8 cellular contexts compared by ENCODE assay signal in the genomic region with DNA sequence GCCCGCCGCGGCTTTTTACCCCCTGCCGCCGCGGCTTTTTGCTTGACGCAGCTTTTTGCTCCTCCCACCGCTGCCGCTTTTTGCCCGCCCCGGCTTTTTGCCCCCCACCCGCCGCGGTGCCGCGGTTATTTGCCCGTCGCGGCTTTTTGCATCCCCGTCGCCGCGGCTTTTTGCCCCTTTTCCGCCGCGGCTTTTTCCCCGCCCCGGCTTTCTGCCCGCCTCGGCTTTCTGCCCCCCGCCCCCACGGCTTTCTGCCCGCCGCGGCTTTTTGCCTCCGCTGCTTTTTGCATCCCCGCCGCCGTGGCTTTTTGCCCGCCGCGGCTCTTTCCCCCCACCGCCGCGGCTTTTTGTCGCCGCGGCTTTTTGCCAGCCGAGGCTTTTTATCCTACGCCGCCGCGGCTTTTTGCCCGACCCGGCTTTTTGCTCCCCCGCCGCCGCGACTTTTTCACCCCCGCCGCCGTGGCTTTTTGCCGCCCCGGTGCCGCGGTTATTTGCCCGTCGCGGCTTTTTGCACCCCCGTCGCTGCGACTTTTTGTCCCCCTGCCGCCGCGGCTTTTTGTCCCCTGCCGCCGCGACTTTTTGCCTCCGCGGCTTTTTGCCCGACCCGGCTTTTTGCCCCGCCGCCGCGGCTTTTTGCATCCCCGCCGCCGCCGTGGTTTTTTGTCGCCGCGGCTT.
DNase-seq lines count a peak whose midpoint lies in the region; TF ChIP-seq lines count a peak whose summit lies in the region.
"Not testable (repeated sequence)": the region's sequence is repeated elsewhere in the genome, so short reads cannot be mapped to it uniquely, and the experiment has no call there.

No MANE protein-coding gene starts in this region.

- not testable (repeated sequence) for H3K79me2 ChIP-seq in OCI-LY7 (ENCODE audit: insufficient read depth, low read depth, low read length)

- not testable (repeated sequence) for H3K9me3 Mint-ChIP-seq in Calu3 (ENCODE audit: low read depth, unreplicated experiment)

- not testable (repeated sequence) for BruUV-seq in Calu3 (replicated peaks; lab: Mats Ljungman, UMichigan); OCI-LY7 (replicated peaks; lab: Mats Ljungman, UMichigan)

- DNase-seq in Calu3 = peak; percentile 11
- peak; percentile 38 for DNase-seq in OCI-LY7 (ENCODE audit: low spot score)
- DNase-seq in activated CD8-positive, alpha-beta memory T cell treated with anti-CD3 and anti-CD28 coated beads, Interleukin-2, amount 50 U/mL, for 48 hours = peak; percentile 56
- DNase-seq in brain microvascular endothelial cell = not testable (repeated sequence)
- DNase-seq in glomerular visceral epithelial cell (ENCODE audit: extremely low spot score) = peak; percentile 38
- DNase-seq in mesenteric fat pad (ENCODE audit: low spot score) = peak; percentile 76
- DNase-seq in ureter (ENCODE audit: low spot score) = peak; percentile 44

- H3K4me2 ChIP-seq in OCI-LY7 (ENCODE audit: low read length) = peak overlapping the region; percentile 51
- peak overlapping the region; percentile 47 for H3K4me2 ChIP-seq in skeletal muscle satellite cell (ENCODE audit: low read length)

- H3K36me3 Mint-ChIP-seq in Calu3 (ENCODE audit: insufficient read depth, unreplicated experiment) = not testable (repeated sequence)

- H3K4me3 ChIP-seq in OCI-LY7 (ENCODE audit: low read depth, low read length, poor library complexity, severe bottlenecking) (peak overlapping the region; percentile 68), brain microvascular endothelial cell (ENCODE audit: low read depth, low read length) (peak overlapping the region; percentile 48)
- H3K4me3 ChIP-seq in skeletal muscle satellite cell (ENCODE audit: low read length) = not testable (repeated sequence)

- H4K20me1 ChIP-seq in OCI-LY7 (ENCODE audit: insufficient read depth, low read length) = not testable (repeated sequence)

- not testable (repeated sequence) for H3K27ac ChIP-seq in OCI-LY7 (ENCODE audit: low read depth, low read length, poor library complexity, severe bottlenecking); brain microvascular endothelial cell

- not testable (repeated sequence) for H3K4me1 ChIP-seq in OCI-LY7 (ENCODE audit: insufficient read depth, low read length, poor library complexity, severe bottlenecking); skeletal muscle satellite cell (ENCODE audit: control insufficient read depth, insufficient read depth, low read length)

- H3K9me3 ChIP-seq in OCI-LY7 (ENCODE audit: low read length); skeletal muscle satellite cell (replicated peaks; ENCODE audit: low read length): not testable (repeated sequence)

- H3K27me3 Mint-ChIP-seq in Calu3 (ENCODE audit: unreplicated experiment) = not testable (repeated sequence)

- H3K27ac Mint-ChIP-seq in Calu3 (ENCODE audit: unreplicated experiment) = not testable (repeated sequence)

- CTCF ChIA-PET in Calu3 (lab: Charles Lee); OCI-LY7 (lab: Charles Lee; ENCODE audit: unreplicated experiment): not testable (repeated sequence)

- POLR2A ChIA-PET in OCI-LY7 (lab: Charles Lee) = not testable (repeated sequence)

- peak overlapping the region; percentile 66 for H3K4me3 Mint-ChIP-seq in Calu3 (ENCODE audit: low read depth, unreplicated experiment)

- not testable (repeated sequence) for H2AFZ ChIP-seq in OCI-LY7 (ENCODE audit: low read length)

- intact Hi-C loops in Calu3 (cut with micrococcal nuclease; ENCODE audit: unreplicated experiment); OCI-LY7 (cut with micrococcal nuclease; ENCODE audit: unreplicated experiment): not testable (repeated sequence)

- H3K36me3 ChIP-seq in OCI-LY7 (ENCODE audit: insufficient read depth, low read length); brain microvascular endothelial cell (replicated peaks); skeletal muscle satellite cell (ENCODE audit: insufficient read depth, low read length): not testable (repeated sequence)

- TF ChIP-seq CTCF in Calu3 (IDR thresholded peaks at IDR 0.05; ENCODE audit: unreplicated experiment); OCI-LY7 (conservative IDR thresholded peaks at IDR 0.05; ENCODE audit: low read length); brain microvascular endothelial cell (IDR thresholded peaks at IDR 0.05; ENCODE audit: low read depth, low read length, missing control alignments): not testable (repeated sequence)

- not testable (repeated sequence) for H3K27me3 ChIP-seq in brain microvascular endothelial cell (replicated peaks); skeletal muscle satellite cell (ENCODE audit: control insufficient read depth, insufficient read depth, low read length)

- not testable (repeated sequence) for H3K9ac ChIP-seq in skeletal muscle satellite cell (ENCODE audit: low read depth, low read length)

- in situ Hi-C loops in brain microvascular endothelial cell (cut with HindIII; ENCODE audit: low pct_ligation_motif_present, low sequenced_read_pairs) = not testable (repeated sequence)

- H3K4me1 Mint-ChIP-seq in Calu3 (ENCODE audit: low read depth, unreplicated experiment) = not testable (repeated sequence)

- not testable (repeated sequence) for H3K9me2 ChIP-seq in OCI-LY7 (ENCODE audit: insufficient read depth, low read length)
